In genomic region chrX:153408221-153408721, GRCh38 we compare ENCODE assay signal across 1 cellular context.
TF ChIP-seq lines count a peak whose summit lies in the region.

No MANE protein-coding gene starts in this region.

TF ChIP-seq in HepG2, 621 proteins besides CTCF, POLR2A, EP300 and RAD21:
- TF ChIP-seq ATF6 (CRISPR knock-in tag; conservative IDR thresholded peaks at IDR 0.05) (no peak), ZNF281 (CRISPR knock-in tag; IDR thresholded peaks at IDR 0.05; ENCODE audit: borderline replicate concordance) (peak; percentile 59; the same call in 1 of the 2 replicates), CHD4 (IDR thresholded peaks at IDR 0.05; ENCODE audit: borderline replicate concordance, low read length) (no peak), PREB (CRISPR knock-in tag; IDR thresholded peaks at IDR 0.05) (no peak), TEF (CRISPR knock-in tag; IDR thresholded peaks at IDR 0.05) (no peak), DMTF1 (CRISPR knock-in tag; IDR thresholded peaks at IDR 0.05) (no peak), GPBP1L1 (CRISPR knock-in tag; IDR thresholded peaks at IDR 0.05) (no peak), HNRNPK (IDR thresholded peaks at IDR 0.05; ENCODE audit: low read depth, low read length, poor library complexity, severe bottlenecking) (no peak), NFKBIZ (CRISPR knock-in tag; IDR thresholded peaks at IDR 0.05) (no peak), ZBTB8A (CRISPR knock-in tag; IDR thresholded peaks at IDR 0.05; ENCODE audit: borderline replicate concordance, low read depth) (no peak), ZNF687 (CRISPR knock-in tag; IDR thresholded peaks at IDR 0.05) (peak; percentile 62), ATRX (CRISPR knock-in tag; IDR thresholded peaks at IDR 0.05; ENCODE audit: borderline replicate concordance) (no peak), MAX (IDR thresholded peaks at IDR 0.05) (peak; percentile 38; the same call in 1 of the 2 replicates)
